Comparison of ENCODE assay signal across 1 cellular context in genomic region chr15:81852826-81853225, GRCh38.
TF ChIP-seq lines count a peak whose summit lies in the region.

No MANE protein-coding gene starts in this region.

TF ChIP-seq in IMR-90, 13 proteins besides CTCF, POLR2A, EP300 and RAD21 (continued from another document):
- TF ChIP-seq, protein P1, sequence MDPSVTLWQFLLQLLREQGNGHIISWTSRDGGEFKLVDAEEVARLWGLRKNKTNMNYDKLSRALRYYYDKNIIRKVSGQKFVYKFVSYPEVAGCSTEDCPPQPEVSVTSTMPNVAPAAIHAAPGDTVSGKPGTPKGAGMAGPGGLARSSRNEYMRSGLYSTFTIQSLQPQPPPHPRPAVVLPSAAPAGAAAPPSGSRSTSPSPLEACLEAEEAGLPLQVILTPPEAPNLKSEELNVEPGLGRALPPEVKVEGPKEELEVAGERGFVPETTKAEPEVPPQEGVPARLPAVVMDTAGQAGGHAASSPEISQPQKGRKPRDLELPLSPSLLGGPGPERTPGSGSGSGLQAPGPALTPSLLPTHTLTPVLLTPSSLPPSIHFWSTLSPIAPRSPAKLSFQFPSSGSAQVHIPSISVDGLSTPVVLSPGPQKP (IDR thresholded peaks at IDR 0.05; ENCODE audit: borderline replicate concordance, low read depth, low read length), result no peak
- TF ChIP-seq RCOR1 (IDR thresholded peaks at IDR 0.05; ENCODE audit: insufficient replicate concordance, low read length) (no peak), MXI1 (IDR thresholded peaks at IDR 0.05; ENCODE audit: borderline replicate concordance, low read depth, low read length) (no peak), USF2 (IDR thresholded peaks at IDR 0.05; ENCODE audit: low read depth, low read length) (no peak), BHLHE40 (IDR thresholded peaks at IDR 0.05; ENCODE audit: low read depth, low read length) (no peak), CEBPB (IDR thresholded peaks at IDR 0.05; ENCODE audit: low read depth, low read length) (no peak), MAZ (IDR thresholded peaks at IDR 0.05; ENCODE audit: borderline replicate concordance, low read depth, low read length) (no peak), MAFK (IDR thresholded peaks at IDR 0.05; ENCODE audit: low read depth, low read length) (no peak), FOS (IDR thresholded peaks at IDR 0.05; ENCODE audit: low read depth, low read length) (no peak), RFX5 (IDR thresholded peaks at IDR 0.05; ENCODE audit: low read depth, low read length) (no peak), CHD1 (IDR thresholded peaks at IDR 0.05; ENCODE audit: low read depth, low read length) (no peak)
